ENCODE assay signal across 10 cellular contexts in the genomic region with DNA sequence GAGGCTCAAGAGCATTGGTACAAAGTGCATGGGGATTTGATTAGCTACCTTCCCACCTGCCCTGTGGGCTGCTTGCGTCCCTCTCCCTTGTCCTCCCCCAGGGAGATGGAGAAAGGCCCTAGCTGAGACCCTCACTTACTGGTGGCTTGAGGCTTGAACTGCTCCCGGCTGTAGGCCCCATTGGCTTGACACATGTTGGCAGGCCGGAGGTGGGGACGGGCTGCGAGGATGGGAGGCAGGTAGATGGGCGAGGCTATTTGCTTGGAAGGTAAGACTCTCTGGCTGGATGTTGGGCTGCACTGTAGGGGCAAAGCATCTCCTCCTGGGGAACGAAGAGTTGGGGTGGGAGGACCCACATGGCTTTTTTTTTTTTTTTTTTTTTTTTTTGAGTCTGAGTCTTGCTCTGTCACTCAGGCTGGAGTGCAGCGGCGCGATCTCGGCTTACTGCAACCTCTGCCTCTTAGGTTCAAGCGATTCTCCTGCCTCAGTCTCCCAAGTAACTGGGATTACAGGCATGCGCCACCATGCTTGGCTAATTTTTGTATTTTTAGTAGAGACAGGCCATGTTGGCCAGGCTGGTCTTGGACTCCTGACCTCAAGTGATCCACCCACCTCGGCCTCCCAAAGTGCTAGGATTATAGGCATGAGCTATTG. TPM values are rescaled to one million over a fixed set of nuclear protein-coding genes. Genes with fewer than 3 reads are reported as not detected.
"Had no signal": no experiment of that assay in that cellular context is flagged by ENCODE, and none has a peak within 500 bp of the region (broad histone marks: within the 10 kb centered on the region; RNA-seq: fewer than 3 reads in every experiment).

No MANE protein-coding gene starts in this region.

RNA-seq across cellular contexts. Expression of gene C22orf23, which starts 6.1 kb away (rescaled TPM):
- total RNA-seq: activated CD4-positive, alpha-beta memory T cell treated with anti-CD3 and anti-CD28 coated beads, Interleukin-2, amount 10 ng/mL, durations not matched to agents 7 days and 5 days; activated CD8-positive, alpha-beta T cell treated with anti-CD3 and anti-CD28 coated beads, Interleukin-2, amount 10 ng/mL, durations not matched to agents 7 days and 5 days; activated T-helper 2 cell treated with anti-CD3 and anti-CD28 coated beads, Interferon-gamma antibody, Interleukin-2, Interleukin-4, amounts not matched to agents 10 μg/mL and 5 μg/mL and 100 μg/mL, durations not matched to agents 14 hours and 24 hours and 36 hours; aorta; astrocyte; body of pancreas had no signal

RNA-seq across cellular contexts. Expression of gene SOX10, which starts 37.1 kb away (rescaled TPM):
- total RNA-seq: activated CD4-positive, alpha-beta memory T cell treated with anti-CD3 and anti-CD28 coated beads, Interleukin-2, amount 10 ng/mL, durations not matched to agents 7 days and 5 days; activated CD4-positive, alpha-beta T cell treated with anti-CD3 and anti-CD28 coated beads for 36 hours; activated CD4-positive, alpha-beta T cell treated with anti-CD3 and anti-CD28 coated beads, Interleukin-2, amount 10 ng/mL, durations not matched to agents 7 days and 5 days; activated CD8-positive, alpha-beta memory T cell treated with anti-CD3 and anti-CD28 coated beads, Interleukin-2, amount 10 ng/mL, durations not matched to agents 7 days and 5 days; activated CD8-positive, alpha-beta T cell treated with anti-CD3 and anti-CD28 coated beads, Interleukin-2, amount 10 ng/mL, durations not matched to agents 7 days and 5 days; activated naive CD8-positive, alpha-beta T cell treated with anti-CD3 and anti-CD28 coated beads for 36 hours; activated T-helper 2 cell treated with anti-CD3 and anti-CD28 coated beads, Interferon-gamma antibody, Interleukin-2, Interleukin-4, amounts not matched to agents 10 μg/mL and 5 μg/mL and 100 μg/mL, durations not matched to agents 14 hours and 24 hours and 36 hours had no signal
